Comparison of ENCODE assay signal across 22 cellular contexts in genomic region chr7:16562456-16563220, GRCh38. TPM values are rescaled to one million over a fixed set of nuclear protein-coding genes. Genes with fewer than 3 reads are reported as not detected.
DNase-seq lines count a peak whose midpoint lies in the region; ATAC-seq and TF ChIP-seq lines count a peak whose summit lies in the region.
"Had no signal": no experiment of that assay in that cellular context is flagged by ENCODE, and none has a peak within 500 bp of the region (broad histone marks: within the 10 kb centered on the region; RNA-seq: fewer than 3 reads in every experiment).

No MANE protein-coding gene starts in this region.

- intact Hi-C loops in CD4-positive, alpha-beta T cell (cut with DNase I, micrococcal nuclease) = loop anchor here in 1 of 2 experiments (5.0 kb wide), 1 partner anchor 140 kb away; the partner anchor contains the start of gene CRPPA
- intact Hi-C loops in activated B cell treated with CpG ODN at 0.5 μM for 24 hours (cut with micrococcal nuclease) = loop anchor here (5.0 to 10.0 kb wide), 3 partner anchors 85 to 1868 kb away; partner anchors contain the start of genes ANKMY2 and BZW2
- intact Hi-C loops in activated T-helper 1 cell treated with anti-CD3 and anti-CD28 coated beads, Interleukin-12 subunit alpha, Interleukin-12 subunit beta, Interleukin-2, Interleukin-4 antibody, amounts not matched to agents 30 ng/mL and 10 ng/mL and 1 ng/mL, durations not matched to agents 14 hours and 24 hours and 36 hours (cut with micrococcal nuclease) = loop anchor here (10.0 kb wide), 1 partner anchor 1258 kb away; no protein-coding TSS in a partner anchor

- peak overlapping the region; percentile 45 for H3K27ac Mint-ChIP-seq in CD4-positive, alpha-beta T cell
- no peak overlapping the region for H3K27ac Mint-ChIP-seq in GM23338
- H3K27ac Mint-ChIP-seq in activated B cell treated with CpG ODN at 0.5 μM for 24 hours = no peak overlapping the region
- H3K27ac Mint-ChIP-seq in mesothelial cell of epicardium = peak overlapping the region; percentile 71
- H3K27ac Mint-ChIP-seq in activated T-helper 1 cell treated with anti-CD3 and anti-CD28 coated beads, Interleukin-12 subunit alpha, Interleukin-12 subunit beta, Interleukin-2, Interleukin-4 antibody, amounts not matched to agents 30 ng/mL and 10 ng/mL and 1 ng/mL, durations not matched to agents 14 hours and 24 hours and 36 hours = no peak overlapping the region
- H3K27ac Mint-ChIP-seq: T-helper 1 cell treated with Interleukin-12 subunit alpha and Interleukin-12 subunit beta and Interleukin-4 antibody, amounts not matched to agents 30 μg/mL and 1 μg/mL, for 36 hours; WTC11 had no signal

- H3K9me3 Mint-ChIP-seq in CD4-positive, alpha-beta T cell = no peaks in the 10 kb centered on the region
- no peaks in the 10 kb centered on the region for H3K9me3 Mint-ChIP-seq in GM23338
- H3K9me3 Mint-ChIP-seq in activated B cell treated with CpG ODN at 0.5 μM for 24 hours = no peaks in the 10 kb centered on the region
- no peaks in the 10 kb centered on the region for H3K9me3 Mint-ChIP-seq in mesothelial cell of epicardium
- no peaks in the 10 kb centered on the region for H3K9me3 Mint-ChIP-seq in activated T-helper 1 cell treated with anti-CD3 and anti-CD28 coated beads, Interleukin-12 subunit alpha, Interleukin-12 subunit beta, Interleukin-2, Interleukin-4 antibody, amounts not matched to agents 30 ng/mL and 10 ng/mL and 1 ng/mL, durations not matched to agents 14 hours and 24 hours and 36 hours
- H3K9me3 Mint-ChIP-seq: T-helper 1 cell treated with Interleukin-12 subunit alpha and Interleukin-12 subunit beta and Interleukin-4 antibody, amounts not matched to agents 30 μg/mL and 1 μg/mL, for 36 hours; WTC11 had no signal

- no peak for DNase-seq in CD4-positive, alpha-beta T cell
- DNase-seq in GM23338 (ENCODE audit: low spot score) (no peak), activated B cell treated with CpG ODN at 0.5 μM for 24 hours (no peak), mesothelial cell of epicardium (ENCODE audit: low spot score in 2 of 2, unreplicated experiment in 2 of 2) (no peak), NCI-H2107 treated with DMSO at 0.1 percent for 48 hours (lab: John Stamatoyannopoulos, UW; ENCODE audit: unreplicated experiment) (no peak)
- DNase-seq in stimulated activated CD4-positive, alpha-beta T cell treated with anti-CD3 and anti-CD28 coated beads, Interleukin-2, amount 100 ng/mL, for 48 hours = no peak
- no peak for DNase-seq in activated T-helper 1 cell treated with anti-CD3 and anti-CD28 coated beads, Interleukin-12 subunit alpha, Interleukin-12 subunit beta, Interleukin-2, Interleukin-4 antibody, amounts not matched to agents 30 ng/mL and 10 ng/mL and 1 ng/mL, durations not matched to agents 14 hours and 24 hours and 36 hours (ENCODE audit: low spot score)
- DNase-seq: activated CD8-positive, alpha-beta memory T cell treated with anti-CD3 and anti-CD28 coated beads for 24 hours; activated effector memory CD4-positive, alpha-beta T cell treated with anti-CD3 and anti-CD28 coated beads, Interleukin-2, amount 50 U/mL, for 16 hours; anterior cingulate cortex; BE2C; cerebellar nuclear complex; effector CD8-positive, alpha-beta T cell; esophagus squamous epithelium; NCI-H1694 treated with DMSO at 0.1 percent for 48 hours; NK-92 treated with Interleukin-12 subunit alpha and Interleukin-12 subunit beta, amount 100 ng/mL, for 24 hours; stimulated activated CD4-positive, alpha-beta T cell treated with anti-CD3 and anti-CD28 coated beads, Interleukin-4, amount 100 ng/mL, for 4 hours had no signal

- H3K27me3 ChIP-seq in CD4-positive, alpha-beta T cell (ENCODE audit: control insufficient read depth, insufficient read depth, low read length) = no peaks in the 10 kb centered on the region
- no peaks in the 10 kb centered on the region for H3K27me3 ChIP-seq in GM23338 (ENCODE audit: insufficient read depth)
- H3K27me3 ChIP-seq: BE2C had no signal

- ATAC-seq in CD4-positive, alpha-beta T cell (ENCODE audit: poor library complexity) = no peak
- ATAC-seq in GM23338 = no peak
- ATAC-seq in activated B cell treated with CpG ODN at 0.5 μM for 24 hours (ENCODE audit: low read depth) = no peak

- POLR2A ChIA-PET in CD4-positive, alpha-beta T cell (lab: Charles Lee) = interaction anchor here (1.4 kb wide), 1 partner anchor 142 kb away, joined by 3 read pairs; the partner anchor contains the start of gene CRPPA
- POLR2A ChIA-PET in activated B cell treated with CpG ODN at 0.5 μM for 24 hours (lab: Charles Lee) = interaction anchor here (0.6 to 0.7 kb wide), 2 partner anchors 84 to 142 kb away, joined by 3 to 5 read pairs; partner anchors contain the start of genes BZW2 and CRPPA

- no peaks in the 10 kb centered on the region for H3K27me3 Mint-ChIP-seq in CD4-positive, alpha-beta T cell
- H3K27me3 Mint-ChIP-seq in GM23338 (ENCODE audit: insufficient read depth, low read depth, poor library complexity) (no peaks in the 10 kb centered on the region), activated B cell treated with CpG ODN at 0.5 μM for 24 hours (no peaks in the 10 kb centered on the region), mesothelial cell of epicardium (ENCODE audit: low read depth) (peaks cover 3% of the 10 kb centered on the region)
- peaks cover 2% of the 10 kb centered on the region for H3K27me3 Mint-ChIP-seq in activated T-helper 1 cell treated with anti-CD3 and anti-CD28 coated beads, Interleukin-12 subunit alpha, Interleukin-12 subunit beta, Interleukin-2, Interleukin-4 antibody, amounts not matched to agents 30 ng/mL and 10 ng/mL and 1 ng/mL, durations not matched to agents 14 hours and 24 hours and 36 hours (ENCODE audit: insufficient read depth)

- H3F3A ChIP-seq in GM23338 (replicated peaks; ENCODE audit: low read depth) = no peaks in the 10 kb centered on the region

- peak overlapping the region; percentile 84 for H3K4me3 Mint-ChIP-seq in CD4-positive, alpha-beta T cell
- H3K4me3 Mint-ChIP-seq in GM23338 (no peak overlapping the region), activated B cell treated with CpG ODN at 0.5 μM for 24 hours (peak overlapping the region; percentile 82), mesothelial cell of epicardium (no peak overlapping the region)
- H3K4me3 Mint-ChIP-seq in activated T-helper 1 cell treated with anti-CD3 and anti-CD28 coated beads, Interleukin-12 subunit alpha, Interleukin-12 subunit beta, Interleukin-2, Interleukin-4 antibody, amounts not matched to agents 30 ng/mL and 10 ng/mL and 1 ng/mL, durations not matched to agents 14 hours and 24 hours and 36 hours = no peak overlapping the region
- H3K4me3 Mint-ChIP-seq: T-helper 1 cell treated with Interleukin-12 subunit alpha and Interleukin-12 subunit beta and Interleukin-4 antibody, amounts not matched to agents 30 μg/mL and 1 μg/mL, for 36 hours; WTC11 had no signal

- CTCF ChIA-PET in CD4-positive, alpha-beta T cell (lab: Charles Lee) = no interaction called here
- CTCF ChIA-PET in activated B cell treated with CpG ODN at 0.5 μM for 24 hours (lab: Charles Lee) = interaction anchor here (0.6 to 1.0 kb wide), 3 partner anchors 183 to 648 kb away, joined by 3 to 4 read pairs (median 3); no protein-coding TSS in a partner anchor

- H3K4me1 ChIP-seq in GM23338 (ENCODE audit: insufficient read depth) = no peaks in the 10 kb centered on the region

- H3K36me3 ChIP-seq in GM23338 (ENCODE audit: insufficient read depth) = no peaks in the 10 kb centered on the region
- H3K36me3 ChIP-seq: BE2C, esophagus squamous epithelium had no signal

- no peaks in the 10 kb centered on the region for H4K20me1 ChIP-seq in GM23338 (replicated peaks; ENCODE audit: insufficient read depth)

- no peak overlapping the region for H3K4me2 ChIP-seq in GM23338

- H3K9me2 ChIP-seq in GM23338 (ENCODE audit: insufficient read depth) = no peaks in the 10 kb centered on the region

- H3K9me3 ChIP-seq in CD4-positive, alpha-beta T cell (ENCODE audit: control insufficient read depth, low read length) = no peaks in the 10 kb centered on the region
- H3K9me3 ChIP-seq: BE2C, esophagus squamous epithelium had no signal

- H2AFZ ChIP-seq in GM23338 = peak overlapping the region; percentile 78; the same call in 1 of the 2 replicates

- H3K27ac ChIP-seq in CD4-positive, alpha-beta T cell (ENCODE audit: low read depth, low read length) = no peak overlapping the region
- H3K27ac ChIP-seq in GM23338 (ENCODE audit: low read depth) = no peak overlapping the region
- H3K27ac ChIP-seq: esophagus squamous epithelium had no signal

- peaks cover 26% of the 10 kb centered on the region for H3K4me1 Mint-ChIP-seq in CD4-positive, alpha-beta T cell (ENCODE audit: low read depth)
- H3K4me1 Mint-ChIP-seq in GM23338 (0 out of 3 replicates have a peak, but pooled peaks cover 4% of the 10 kb centered on the region), activated B cell treated with CpG ODN at 0.5 μM for 24 hours (peaks cover 23% of the 10 kb centered on the region), mesothelial cell of epicardium (peaks cover 35% of the 10 kb centered on the region)
- peaks cover 13% of the 10 kb centered on the region for H3K4me1 Mint-ChIP-seq in activated T-helper 1 cell treated with anti-CD3 and anti-CD28 coated beads, Interleukin-12 subunit alpha, Interleukin-12 subunit beta, Interleukin-2, Interleukin-4 antibody, amounts not matched to agents 30 ng/mL and 10 ng/mL and 1 ng/mL, durations not matched to agents 14 hours and 24 hours and 36 hours (ENCODE audit: low read depth)

- TF ChIP-seq CTCF in CD4-positive, alpha-beta T cell (IDR thresholded peaks at IDR 0.05) = no peak
- no peak for TF ChIP-seq CTCF in GM23338 (conservative IDR thresholded peaks at IDR 0.05; ENCODE audit: low read depth in 2 of 2)
- no peak for TF ChIP-seq CTCF in activated B cell treated with CpG ODN at 0.5 μM for 24 hours (IDR thresholded peaks at IDR 0.05)
- TF ChIP-seq CTCF in mesothelial cell of epicardium (IDR thresholded peaks at IDR 0.05; ENCODE audit: unreplicated experiment) = no peak

- no peaks in the 10 kb centered on the region for H3K36me3 Mint-ChIP-seq in CD4-positive, alpha-beta T cell (ENCODE audit: low read depth)
- H3K36me3 Mint-ChIP-seq in GM23338 (ENCODE audit: low read depth) (no peaks in the 10 kb centered on the region), activated B cell treated with CpG ODN at 0.5 μM for 24 hours (ENCODE audit: low read depth) (no peaks in the 10 kb centered on the region), mesothelial cell of epicardium (no peaks in the 10 kb centered on the region)
- H3K36me3 Mint-ChIP-seq in activated T-helper 1 cell treated with anti-CD3 and anti-CD28 coated beads, Interleukin-12 subunit alpha, Interleukin-12 subunit beta, Interleukin-2, Interleukin-4 antibody, amounts not matched to agents 30 ng/mL and 10 ng/mL and 1 ng/mL, durations not matched to agents 14 hours and 24 hours and 36 hours (ENCODE audit: low read depth) = no peaks in the 10 kb centered on the region
- H3K36me3 Mint-ChIP-seq: WTC11 had no signal

- no peak overlapping the region for H3K4me3 ChIP-seq in GM23338
- H3K4me3 ChIP-seq: lung had no signal

- H3K79me2 ChIP-seq in GM23338 (replicated peaks; ENCODE audit: insufficient read depth) = no peaks in the 10 kb centered on the region

RNA-seq across cellular contexts. Expression of gene LRRC72, which starts 36.0 kb away (rescaled TPM):
- total RNA-seq in CD4-positive, alpha-beta T cell = not detected
- total RNA-seq in GM23338 (2014; rRNA removed; shearing (Covaris generic)) = not detected in 2 replicates
- not detected in 2 replicates for polyA plus RNA-seq in GM23338 (2016; fragmentation: Nextera tagmentation; extraction: Ambion mirVana)
- total RNA-seq in activated B cell treated with CpG ODN at 0.5 μM for 24 hours (not detected in 2 replicates), mesothelial cell of epicardium (not detected in 3 replicates)
- not detected in 2 replicates for total RNA-seq in activated T-helper 1 cell treated with anti-CD3 and anti-CD28 coated beads, Interleukin-12 subunit alpha, Interleukin-12 subunit beta, Interleukin-2, Interleukin-4 antibody, amounts not matched to agents 30 ng/mL and 10 ng/mL and 1 ng/mL, durations not matched to agents 14 hours and 24 hours and 36 hours
- total RNA-seq: esophagus squamous epithelium, glomerular endothelial cell, lung, WTC11 had no signal
- polyA plus RNA-seq: lung, small intestine had no signal

Comparison
In these comparisons a context has a peak if more than half of its experiments do, and no peak if none do; other contexts are left out.
1. H3K27ac Mint-ChIP-seq: peak in CD4-positive, alpha-beta T cell (single experiment) and mesothelial cell of epicardium (single experiment); none in GM23338 (single experiment), activated B cell treated with CpG ODN at 0.5 μM for 24 hours (single experiment) and activated T-helper 1 cell treated with anti-CD3 and anti-CD28 coated beads, Interleukin-12 subunit alpha, Interleukin-12 subunit beta, Interleukin-2, Interleukin-4 antibody, amounts not matched to agents 30 ng/mL and 10 ng/mL and 1 ng/mL, durations not matched to agents 14 hours and 24 hours and 36 hours (single experiment).
2. H3K4me3 Mint-ChIP-seq: peak in CD4-positive, alpha-beta T cell (single experiment) and activated B cell treated with CpG ODN at 0.5 μM for 24 hours (single experiment); none in GM23338 (single experiment), mesothelial cell of epicardium (single experiment) and activated T-helper 1 cell treated with anti-CD3 and anti-CD28 coated beads, Interleukin-12 subunit alpha, Interleukin-12 subunit beta, Interleukin-2, Interleukin-4 antibody, amounts not matched to agents 30 ng/mL and 10 ng/mL and 1 ng/mL, durations not matched to agents 14 hours and 24 hours and 36 hours (single experiment).